In the genomic region with DNA sequence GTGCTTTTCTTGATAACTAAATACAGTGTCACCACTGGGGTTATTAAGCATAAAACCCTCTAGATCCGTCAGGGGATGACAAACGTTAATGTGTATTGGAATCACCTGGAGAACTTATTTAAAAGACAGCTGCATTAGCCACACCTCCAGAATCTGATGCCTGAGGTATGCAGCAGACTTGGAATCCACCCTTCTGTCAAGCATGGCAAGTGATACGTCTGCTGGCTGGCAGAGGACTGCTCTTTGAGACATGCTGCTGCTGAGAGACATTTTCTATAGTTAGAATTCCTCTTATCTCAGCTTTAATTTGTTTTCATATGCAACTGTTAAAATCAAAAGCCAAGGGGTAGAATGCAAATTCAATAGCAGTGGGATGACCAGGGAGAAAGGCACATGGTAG, we compare ENCODE assay signal across 2 cellular contexts.
TF ChIP-seq lines count a peak whose summit lies in the region.

No MANE protein-coding gene starts in this region.

TF ChIP-seq in GM23338, 12 proteins besides CTCF, POLR2A, EP300 and RAD21:
- no peak for TF ChIP-seq ZNF331 (CRISPR knock-in tag; IDR thresholded peaks at IDR 0.05; ENCODE audit: low read depth)
- TF ChIP-seq, protein P1, sequence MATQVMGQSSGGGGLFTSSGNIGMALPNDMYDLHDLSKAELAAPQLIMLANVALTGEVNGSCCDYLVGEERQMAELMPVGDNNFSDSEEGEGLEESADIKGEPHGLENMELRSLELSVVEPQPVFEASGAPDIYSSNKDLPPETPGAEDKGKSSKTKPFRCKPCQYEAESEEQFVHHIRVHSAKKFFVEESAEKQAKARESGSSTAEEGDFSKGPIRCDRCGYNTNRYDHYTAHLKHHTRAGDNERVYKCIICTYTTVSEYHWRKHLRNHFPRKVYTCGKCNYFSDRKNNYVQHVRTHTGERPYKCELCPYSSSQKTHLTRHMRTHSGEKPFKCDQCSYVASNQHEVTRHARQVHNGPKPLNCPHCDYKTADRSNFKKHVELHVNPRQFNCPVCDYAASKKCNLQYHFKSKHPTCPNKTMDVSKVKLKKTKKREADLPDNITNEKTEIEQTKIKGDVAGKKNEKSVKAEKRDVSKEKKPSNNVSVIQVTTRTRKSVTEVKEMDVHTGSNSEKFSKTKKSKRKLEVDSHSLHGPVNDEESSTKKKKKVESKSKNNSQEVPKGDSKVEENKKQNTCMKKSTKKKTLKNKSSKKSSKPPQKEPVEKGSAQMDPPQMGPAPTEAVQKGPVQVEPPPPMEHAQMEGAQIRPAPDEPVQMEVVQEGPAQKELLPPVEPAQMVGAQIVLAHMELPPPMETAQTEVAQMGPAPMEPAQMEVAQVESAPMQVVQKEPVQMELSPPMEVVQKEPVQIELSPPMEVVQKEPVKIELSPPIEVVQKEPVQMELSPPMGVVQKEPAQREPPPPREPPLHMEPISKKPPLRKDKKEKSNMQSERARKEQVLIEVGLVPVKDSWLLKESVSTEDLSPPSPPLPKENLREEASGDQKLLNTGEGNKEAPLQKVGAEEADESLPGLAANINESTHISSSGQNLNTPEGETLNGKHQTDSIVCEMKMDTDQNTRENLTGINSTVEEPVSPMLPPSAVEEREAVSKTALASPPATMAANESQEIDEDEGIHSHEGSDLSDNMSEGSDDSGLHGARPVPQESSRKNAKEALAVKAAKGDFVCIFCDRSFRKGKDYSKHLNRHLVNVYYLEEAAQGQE (IDR thresholded peaks at IDR 0.05; ENCODE audit: unreplicated experiment) = no peak
- TF ChIP-seq POLR2AphosphoS5 (IDR thresholded peaks at IDR 0.05; ENCODE audit: low read depth) = no peak
- no peak for TF ChIP-seq CREB1 (CRISPR knock-in tag; IDR thresholded peaks at IDR 0.05; ENCODE audit: low read depth)
- TF ChIP-seq EZH2phosphoT487 (IDR thresholded peaks at IDR 0.05; ENCODE audit: unreplicated experiment) = no peak
- TF ChIP-seq, protein P2, sequence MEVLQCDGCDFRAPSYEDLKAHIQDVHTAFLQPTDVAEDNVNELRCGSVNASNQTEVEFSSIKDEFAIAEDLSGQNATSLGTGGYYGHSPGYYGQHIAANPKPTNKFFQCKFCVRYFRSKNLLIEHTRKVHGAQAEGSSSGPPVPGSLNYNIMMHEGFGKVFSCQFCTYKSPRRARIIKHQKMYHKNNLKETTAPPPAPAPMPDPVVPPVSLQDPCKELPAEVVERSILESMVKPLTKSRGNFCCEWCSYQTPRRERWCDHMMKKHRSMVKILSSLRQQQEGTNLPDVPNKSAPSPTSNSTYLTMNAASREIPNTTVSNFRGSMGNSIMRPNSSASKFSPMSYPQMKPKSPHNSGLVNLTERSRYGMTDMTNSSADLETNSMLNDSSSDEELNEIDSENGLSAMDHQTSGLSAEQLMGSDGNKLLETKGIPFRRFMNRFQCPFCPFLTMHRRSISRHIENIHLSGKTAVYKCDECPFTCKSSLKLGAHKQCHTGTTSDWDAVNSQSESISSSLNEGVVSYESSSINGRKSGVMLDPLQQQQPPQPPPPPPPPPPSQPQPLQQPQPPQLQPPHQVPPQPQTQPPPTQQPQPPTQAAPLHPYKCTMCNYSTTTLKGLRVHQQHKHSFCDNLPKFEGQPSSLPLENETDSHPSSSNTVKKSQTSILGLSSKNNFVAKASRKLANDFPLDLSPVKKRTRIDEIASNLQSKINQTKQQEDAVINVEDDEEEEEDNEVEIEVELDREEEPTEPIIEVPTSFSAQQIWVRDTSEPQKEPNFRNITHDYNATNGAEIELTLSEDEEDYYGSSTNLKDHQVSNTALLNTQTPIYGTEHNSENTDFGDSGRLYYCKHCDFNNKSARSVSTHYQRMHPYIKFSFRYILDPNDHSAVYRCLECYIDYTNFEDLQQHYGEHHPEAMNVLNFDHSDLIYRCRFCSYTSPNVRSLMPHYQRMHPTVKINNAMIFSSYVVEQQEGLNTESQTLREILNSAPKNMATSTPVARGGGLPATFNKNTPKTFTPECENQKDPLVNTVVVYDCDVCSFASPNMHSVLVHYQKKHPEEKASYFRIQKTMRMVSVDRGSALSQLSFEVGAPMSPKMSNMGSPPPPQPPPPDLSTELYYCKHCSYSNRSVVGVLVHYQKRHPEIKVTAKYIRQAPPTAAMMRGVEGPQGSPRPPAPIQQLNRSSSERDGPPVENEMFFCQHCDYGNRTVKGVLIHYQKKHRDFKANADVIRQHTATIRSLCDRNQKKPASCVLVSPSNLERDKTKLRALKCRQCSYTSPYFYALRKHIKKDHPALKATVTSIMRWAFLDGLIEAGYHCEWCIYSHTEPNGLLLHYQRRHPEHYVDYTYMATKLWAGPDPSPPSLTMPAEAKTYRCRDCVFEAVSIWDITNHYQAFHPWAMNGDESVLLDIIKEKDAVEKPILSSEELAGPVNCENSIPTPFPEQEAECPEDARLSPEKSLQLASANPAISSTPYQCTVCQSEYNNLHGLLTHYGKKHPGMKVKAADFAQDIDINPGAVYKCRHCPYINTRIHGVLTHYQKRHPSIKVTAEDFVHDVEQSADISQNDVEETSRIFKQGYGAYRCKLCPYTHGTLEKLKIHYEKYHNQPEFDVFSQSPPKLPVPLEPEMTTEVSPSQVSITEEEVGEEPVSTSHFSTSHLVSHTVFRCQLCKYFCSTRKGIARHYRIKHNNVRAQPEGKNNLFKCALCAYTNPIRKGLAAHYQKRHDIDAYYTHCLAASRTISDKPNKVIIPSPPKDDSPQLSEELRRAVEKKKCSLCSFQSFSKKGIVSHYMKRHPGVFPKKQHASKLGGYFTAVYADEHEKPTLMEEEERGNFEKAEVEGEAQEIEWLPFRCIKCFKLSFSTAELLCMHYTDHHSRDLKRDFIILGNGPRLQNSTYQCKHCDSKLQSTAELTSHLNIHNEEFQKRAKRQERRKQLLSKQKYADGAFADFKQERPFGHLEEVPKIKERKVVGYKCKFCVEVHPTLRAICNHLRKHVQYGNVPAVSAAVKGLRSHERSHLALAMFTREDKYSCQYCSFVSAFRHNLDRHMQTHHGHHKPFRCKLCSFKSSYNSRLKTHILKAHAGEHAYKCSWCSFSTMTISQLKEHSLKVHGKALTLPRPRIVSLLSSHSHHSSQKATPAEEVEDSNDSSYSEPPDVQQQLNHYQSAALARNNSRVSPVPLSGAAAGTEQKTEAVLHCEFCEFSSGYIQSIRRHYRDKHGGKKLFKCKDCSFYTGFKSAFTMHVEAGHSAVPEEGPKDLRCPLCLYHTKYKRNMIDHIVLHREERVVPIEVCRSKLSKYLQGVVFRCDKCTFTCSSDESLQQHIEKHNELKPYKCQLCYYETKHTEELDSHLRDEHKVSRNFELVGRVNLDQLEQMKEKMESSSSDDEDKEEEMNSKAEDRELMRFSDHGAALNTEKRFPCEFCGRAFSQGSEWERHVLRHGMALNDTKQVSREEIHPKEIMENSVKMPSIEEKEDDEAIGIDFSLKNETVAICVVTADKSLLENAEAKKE (CRISPR knock-in tag; IDR thresholded peaks at IDR 0.05) = no peak

TF ChIP-seq in H1, 55 proteins besides CTCF, POLR2A, EP300 and RAD21:
- TF ChIP-seq SIN3A (conservative IDR thresholded peaks at IDR 0.05 in 1 of 2, IDR thresholded peaks at IDR 0.05 in 1 of 2; ENCODE audit: low read depth in 1 of 2, low read length in 2 of 2) (0 out of 4 replicates have a peak, but pooled peaks of 1 of the 2 experiments have one; percentile 39), KDM5A (IDR thresholded peaks at IDR 0.05; ENCODE audit: low read length) (no peak)
